Comparison of ENCODE assay signal across 19 cellular contexts in the genomic region with DNA sequence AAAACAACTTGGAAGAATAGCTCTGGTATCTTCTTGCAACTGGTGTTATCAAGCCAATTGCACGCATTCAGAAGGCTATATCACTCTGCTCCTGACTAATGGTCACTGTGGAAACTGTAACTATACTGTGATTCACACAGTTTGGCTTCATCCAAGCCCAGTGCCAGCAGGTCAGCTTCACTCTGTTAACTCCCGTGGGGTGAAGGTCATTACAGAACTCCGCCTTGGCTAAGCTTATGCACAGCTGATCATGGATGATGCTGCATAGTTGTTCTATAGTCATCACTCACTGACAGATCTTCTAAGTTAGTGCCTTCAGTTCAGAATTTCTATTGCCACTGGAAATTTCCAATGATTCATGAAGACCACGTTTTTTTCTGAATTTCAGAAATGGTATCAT.
DNase-seq lines count a peak whose midpoint lies in the region; ATAC-seq, FAIRE-seq and TF ChIP-seq lines count a peak whose summit lies in the region.
"Had no signal": no experiment of that assay in that cellular context is flagged by ENCODE, and none has a peak within 500 bp of the region (broad histone marks: within the 10 kb centered on the region; RNA-seq: fewer than 3 reads in every experiment).

No MANE protein-coding gene starts in this region.

- ATAC-seq in CD4-positive, alpha-beta T cell (ENCODE audit: poor library complexity) = no peak
- ATAC-seq: activated naive CD8-positive, alpha-beta T cell treated with anti-CD3 and anti-CD28 coated beads, Interleukin-2, amount 50 U/mL, for 24 hours; activated T-helper 17 cell treated with anti-CD3 and anti-CD28 coated beads, Interleukin-2, amount 50 U/mL, for 72 hours; heart left ventricle; naive thymus-derived CD8-positive, alpha-beta T cell; stimulated activated memory B cell treated with anti-CD40 and anti-IgM and Interleukin-4, amounts not matched to agents 10 μg/mL and 1 μg/mL and 100 μg/mL, for 72 hours had no signal

- no peaks in the 10 kb centered on the region for H3K36me3 Mint-ChIP-seq in CD4-positive, alpha-beta T cell (ENCODE audit: low read depth)
- H3K36me3 Mint-ChIP-seq in activated T-helper 1 cell treated with anti-CD3 and anti-CD28 coated beads, Interleukin-12 subunit alpha, Interleukin-12 subunit beta, Interleukin-2, Interleukin-4 antibody, amounts not matched to agents 30 ng/mL and 10 ng/mL and 1 ng/mL, durations not matched to agents 14 hours and 24 hours and 36 hours (ENCODE audit: low read depth) = no peaks in the 10 kb centered on the region
- H3K36me3 Mint-ChIP-seq: CD4-positive, CD25-positive, alpha-beta regulatory T cell; naive thymus-derived CD8-positive, alpha-beta T cell; stimulated activated memory B cell treated with anti-CD40 and anti-IgM and Interleukin-4, amounts not matched to agents 10 μg/mL and 1 μg/mL and 100 μg/mL, for 72 hours had no signal

- DNase-seq in HFF-Myc (ENCODE audit: extremely low read depth, low read depth) (peak; percentile 6), adipocyte (ENCODE audit: low read depth) (peak; percentile 57), fibroblast of the aortic adventitia (ENCODE audit: low read depth) (peak; percentile 67), urothelium cell line (ENCODE audit: low spot score) (peak; percentile 3)
- no peak for DNase-seq in CD4-positive, alpha-beta T cell
- DNase-seq in activated T-helper 1 cell treated with anti-CD3 and anti-CD28 coated beads, Interleukin-12 subunit alpha, Interleukin-12 subunit beta, Interleukin-2, Interleukin-4 antibody, amounts not matched to agents 30 ng/mL and 10 ng/mL and 1 ng/mL, durations not matched to agents 14 hours and 24 hours and 36 hours (ENCODE audit: low spot score) = no peak
- no peak for DNase-seq in stimulated activated CD4-positive, alpha-beta T cell treated with anti-CD3 and anti-CD28 coated beads, Interleukin-4, amount 100 ng/mL, for 24 hours
- DNase-seq: activated naive CD8-positive, alpha-beta T cell treated with anti-CD3 and anti-CD28 coated beads, Interleukin-2, amount 50 U/mL, for 24 hours; CD4-positive, CD25-positive, alpha-beta regulatory T cell; heart left ventricle; islet precursor cell; naive thymus-derived CD8-positive, alpha-beta T cell; NCI-H1930; Right ventricle myocardium superior; stimulated activated CD4-positive, alpha-beta T cell treated with anti-CD3 and anti-CD28 coated beads, Interleukin-12 subunit alpha, Interleukin-12 subunit beta, amount 100 ng/mL, for 4 hours; T-helper 2 cell; tibial artery had no signal

- H3K27me3 Mint-ChIP-seq in CD4-positive, alpha-beta T cell = no peaks in the 10 kb centered on the region
- H3K27me3 Mint-ChIP-seq in activated T-helper 1 cell treated with anti-CD3 and anti-CD28 coated beads, Interleukin-12 subunit alpha, Interleukin-12 subunit beta, Interleukin-2, Interleukin-4 antibody, amounts not matched to agents 30 ng/mL and 10 ng/mL and 1 ng/mL, durations not matched to agents 14 hours and 24 hours and 36 hours (ENCODE audit: insufficient read depth) = no peaks in the 10 kb centered on the region
- H3K27me3 Mint-ChIP-seq: activated naive CD8-positive, alpha-beta T cell treated with anti-CD3 and anti-CD28 coated beads, Interleukin-2, amount 50 U/mL, for 24 hours; activated T-helper 17 cell treated with anti-CD3 and anti-CD28 coated beads, Interleukin-2, amount 50 U/mL, for 72 hours; CD4-positive, CD25-positive, alpha-beta regulatory T cell; naive thymus-derived CD8-positive, alpha-beta T cell; stimulated activated memory B cell treated with anti-CD40 and anti-IgM and Interleukin-4, amounts not matched to agents 10 μg/mL and 1 μg/mL and 100 μg/mL, for 72 hours had no signal

- no peak overlapping the region for H3K27ac ChIP-seq in CD4-positive, alpha-beta T cell (ENCODE audit: low read depth, low read length)
- H3K27ac ChIP-seq: heart left ventricle, tibial artery had no signal

- H3K9ac ChIP-seq in adipocyte (ENCODE audit: low read length) = no peak overlapping the region

- no peak for FAIRE-seq in urothelium cell line (lab: Jason Lieb, UNC)

- H3K4me1 Mint-ChIP-seq in CD4-positive, alpha-beta T cell (ENCODE audit: low read depth) = no peaks in the 10 kb centered on the region
- H3K4me1 Mint-ChIP-seq in activated T-helper 1 cell treated with anti-CD3 and anti-CD28 coated beads, Interleukin-12 subunit alpha, Interleukin-12 subunit beta, Interleukin-2, Interleukin-4 antibody, amounts not matched to agents 30 ng/mL and 10 ng/mL and 1 ng/mL, durations not matched to agents 14 hours and 24 hours and 36 hours (ENCODE audit: low read depth) = no peaks in the 10 kb centered on the region
- H3K4me1 Mint-ChIP-seq: activated naive CD8-positive, alpha-beta T cell treated with anti-CD3 and anti-CD28 coated beads, Interleukin-2, amount 50 U/mL, for 24 hours; activated T-helper 17 cell treated with anti-CD3 and anti-CD28 coated beads, Interleukin-2, amount 50 U/mL, for 72 hours; CD4-positive, CD25-positive, alpha-beta regulatory T cell; naive thymus-derived CD8-positive, alpha-beta T cell; stimulated activated memory B cell treated with anti-CD40 and anti-IgM and Interleukin-4, amounts not matched to agents 10 μg/mL and 1 μg/mL and 100 μg/mL, for 72 hours had no signal

- POLR2A ChIA-PET in CD4-positive, alpha-beta T cell (lab: Charles Lee) = no interaction called here

- H3K4me1 ChIP-seq in adipocyte (ENCODE audit: control insufficient read depth, insufficient read depth, low read length) = no peaks in the 10 kb centered on the region
- H3K4me1 ChIP-seq: heart left ventricle, tibial artery had no signal

- no peaks in the 10 kb centered on the region for H3K36me3 ChIP-seq in adipocyte (ENCODE audit: control insufficient read depth, insufficient read depth, low read length, severe bottlenecking)
- H3K36me3 ChIP-seq: heart left ventricle, tibial artery had no signal

- no peaks in the 10 kb centered on the region for H3K9me3 ChIP-seq in adipocyte (ENCODE audit: control insufficient read depth, low read length)
- no peaks in the 10 kb centered on the region for H3K9me3 ChIP-seq in CD4-positive, alpha-beta T cell (ENCODE audit: control insufficient read depth, low read length)
- H3K9me3 ChIP-seq: tibial artery had no signal

- no peak overlapping the region for H3K4me3 Mint-ChIP-seq in CD4-positive, alpha-beta T cell
- H3K4me3 Mint-ChIP-seq in activated T-helper 1 cell treated with anti-CD3 and anti-CD28 coated beads, Interleukin-12 subunit alpha, Interleukin-12 subunit beta, Interleukin-2, Interleukin-4 antibody, amounts not matched to agents 30 ng/mL and 10 ng/mL and 1 ng/mL, durations not matched to agents 14 hours and 24 hours and 36 hours = no peak overlapping the region
- H3K4me3 Mint-ChIP-seq: activated naive CD8-positive, alpha-beta T cell treated with anti-CD3 and anti-CD28 coated beads, Interleukin-2, amount 50 U/mL, for 24 hours; activated T-helper 17 cell treated with anti-CD3 and anti-CD28 coated beads, Interleukin-2, amount 50 U/mL, for 72 hours; CD4-positive, CD25-positive, alpha-beta regulatory T cell; naive thymus-derived CD8-positive, alpha-beta T cell; stimulated activated memory B cell treated with anti-CD40 and anti-IgM and Interleukin-4, amounts not matched to agents 10 μg/mL and 1 μg/mL and 100 μg/mL, for 72 hours had no signal

- H3K9me3 Mint-ChIP-seq in CD4-positive, alpha-beta T cell = peaks cover 7% of the 10 kb centered on the region
- peaks cover 7% of the 10 kb centered on the region for H3K9me3 Mint-ChIP-seq in activated T-helper 1 cell treated with anti-CD3 and anti-CD28 coated beads, Interleukin-12 subunit alpha, Interleukin-12 subunit beta, Interleukin-2, Interleukin-4 antibody, amounts not matched to agents 30 ng/mL and 10 ng/mL and 1 ng/mL, durations not matched to agents 14 hours and 24 hours and 36 hours

- no peak overlapping the region for H3K4me3 ChIP-seq in HFF-Myc (replicated peaks; ENCODE audit: low read depth, low read length)
- no peak overlapping the region for H3K4me3 ChIP-seq in adipocyte (ENCODE audit: low read length)
- no peak overlapping the region for H3K4me3 ChIP-seq in fibroblast of the aortic adventitia (ENCODE audit: low read depth, low read length)
- H3K4me3 ChIP-seq: heart left ventricle, tibial artery had no signal

- CTCF ChIA-PET in CD4-positive, alpha-beta T cell (lab: Charles Lee) = no interaction called here

- no peaks in the 10 kb centered on the region for H3K27me3 ChIP-seq in adipocyte (replicated peaks; ENCODE audit: control insufficient read depth, insufficient read depth, low read length)
- no peaks in the 10 kb centered on the region for H3K27me3 ChIP-seq in CD4-positive, alpha-beta T cell (ENCODE audit: control insufficient read depth, insufficient read depth, low read length)
- H3K27me3 ChIP-seq: heart left ventricle, tibial artery had no signal

- intact Hi-C loops in CD4-positive, alpha-beta T cell (cut with DNase I, micrococcal nuclease) = no loop called here
- intact Hi-C loops in activated T-helper 1 cell treated with anti-CD3 and anti-CD28 coated beads, Interleukin-12 subunit alpha, Interleukin-12 subunit beta, Interleukin-2, Interleukin-4 antibody, amounts not matched to agents 30 ng/mL and 10 ng/mL and 1 ng/mL, durations not matched to agents 14 hours and 24 hours and 36 hours (cut with micrococcal nuclease) = no loop called here

- no peak overlapping the region for H3K27ac Mint-ChIP-seq in CD4-positive, alpha-beta T cell
- H3K27ac Mint-ChIP-seq in activated T-helper 1 cell treated with anti-CD3 and anti-CD28 coated beads, Interleukin-12 subunit alpha, Interleukin-12 subunit beta, Interleukin-2, Interleukin-4 antibody, amounts not matched to agents 30 ng/mL and 10 ng/mL and 1 ng/mL, durations not matched to agents 14 hours and 24 hours and 36 hours = no peak overlapping the region
- H3K27ac Mint-ChIP-seq: activated naive CD8-positive, alpha-beta T cell treated with anti-CD3 and anti-CD28 coated beads, Interleukin-2, amount 50 U/mL, for 24 hours; activated T-helper 17 cell treated with anti-CD3 and anti-CD28 coated beads, Interleukin-2, amount 50 U/mL, for 72 hours; CD4-positive, CD25-positive, alpha-beta regulatory T cell; naive thymus-derived CD8-positive, alpha-beta T cell; stimulated activated memory B cell treated with anti-CD40 and anti-IgM and Interleukin-4, amounts not matched to agents 10 μg/mL and 1 μg/mL and 100 μg/mL, for 72 hours had no signal

- TF ChIP-seq CTCF in HFF-Myc (IDR thresholded peaks at IDR 0.05; ENCODE audit: low read depth, low read length, missing control alignments) (no peak), fibroblast of the aortic adventitia (IDR thresholded peaks at IDR 0.05; ENCODE audit: insufficient read depth, low read length) (no peak)
- TF ChIP-seq CTCF in CD4-positive, alpha-beta T cell (IDR thresholded peaks at IDR 0.05) = no peak

Comparison
In these comparisons a context has a peak if more than half of its experiments do, and no peak if none do; other contexts are left out.
1. DNase-seq: peak in HFF-Myc (single experiment), adipocyte (single experiment), fibroblast of the aortic adventitia (single experiment) and urothelium cell line (single experiment); none in CD4-positive, alpha-beta T cell (0 of 10), activated T-helper 1 cell treated with anti-CD3 and anti-CD28 coated beads, Interleukin-12 subunit alpha, Interleukin-12 subunit beta, Interleukin-2, Interleukin-4 antibody, amounts not matched to agents 30 ng/mL and 10 ng/mL and 1 ng/mL, durations not matched to agents 14 hours and 24 hours and 36 hours (single experiment) and stimulated activated CD4-positive, alpha-beta T cell treated with anti-CD3 and anti-CD28 coated beads, Interleukin-4, amount 100 ng/mL, for 24 hours (single experiment).